ENCODE assay signal across 1 cellular context in the genomic region with DNA sequence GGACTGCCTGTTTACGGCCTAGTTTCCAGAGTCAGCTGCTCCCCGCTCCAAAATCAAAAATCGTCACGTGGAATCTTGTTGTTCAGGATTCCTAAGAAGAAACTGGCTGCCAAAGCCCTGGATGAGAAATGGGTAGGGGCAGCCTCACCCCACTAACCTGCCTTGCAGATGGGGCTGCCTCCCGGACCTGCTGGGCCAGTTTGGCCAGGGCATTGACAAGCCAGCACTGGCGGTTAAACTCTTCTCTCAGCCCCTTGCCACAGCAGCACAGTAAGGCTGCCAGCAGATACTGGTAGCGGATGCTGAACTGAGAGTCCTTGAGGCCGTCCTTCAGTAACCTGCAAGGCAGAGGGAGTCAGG.
TF ChIP-seq lines count a peak whose summit lies in the region.

No MANE protein-coding gene starts in this region.

TF ChIP-seq in SK-N-SH treated with all-trans-retinoic acid at 6 μM for 48 hours, 23 proteins besides CTCF, POLR2A, EP300 and RAD21 (continued from another document):
- no peak for TF ChIP-seq ZNF565 (CRISPR knock-in tag; conservative IDR thresholded peaks at IDR 0.05; ENCODE audit: low read depth)
- TF ChIP-seq, protein P1, sequence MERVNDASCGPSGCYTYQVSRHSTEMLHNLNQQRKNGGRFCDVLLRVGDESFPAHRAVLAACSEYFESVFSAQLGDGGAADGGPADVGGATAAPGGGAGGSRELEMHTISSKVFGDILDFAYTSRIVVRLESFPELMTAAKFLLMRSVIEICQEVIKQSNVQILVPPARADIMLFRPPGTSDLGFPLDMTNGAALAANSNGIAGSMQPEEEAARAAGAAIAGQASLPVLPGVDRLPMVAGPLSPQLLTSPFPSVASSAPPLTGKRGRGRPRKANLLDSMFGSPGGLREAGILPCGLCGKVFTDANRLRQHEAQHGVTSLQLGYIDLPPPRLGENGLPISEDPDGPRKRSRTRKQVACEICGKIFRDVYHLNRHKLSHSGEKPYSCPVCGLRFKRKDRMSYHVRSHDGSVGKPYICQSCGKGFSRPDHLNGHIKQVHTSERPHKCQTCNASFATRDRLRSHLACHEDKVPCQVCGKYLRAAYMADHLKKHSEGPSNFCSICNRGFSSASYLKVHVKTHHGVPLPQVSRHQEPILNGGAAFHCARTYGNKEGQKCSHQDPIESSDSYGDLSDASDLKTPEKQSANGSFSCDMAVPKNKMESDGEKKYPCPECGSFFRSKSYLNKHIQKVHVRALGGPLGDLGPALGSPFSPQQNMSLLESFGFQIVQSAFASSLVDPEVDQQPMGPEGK (CRISPR knock-in tag; IDR thresholded peaks at IDR 0.05; ENCODE audit: borderline replicate concordance) = no peak
- TF ChIP-seq PPARA (CRISPR knock-in tag; IDR thresholded peaks at IDR 0.05; ENCODE audit: borderline replicate concordance) = no peak
- TF ChIP-seq, protein P2, sequence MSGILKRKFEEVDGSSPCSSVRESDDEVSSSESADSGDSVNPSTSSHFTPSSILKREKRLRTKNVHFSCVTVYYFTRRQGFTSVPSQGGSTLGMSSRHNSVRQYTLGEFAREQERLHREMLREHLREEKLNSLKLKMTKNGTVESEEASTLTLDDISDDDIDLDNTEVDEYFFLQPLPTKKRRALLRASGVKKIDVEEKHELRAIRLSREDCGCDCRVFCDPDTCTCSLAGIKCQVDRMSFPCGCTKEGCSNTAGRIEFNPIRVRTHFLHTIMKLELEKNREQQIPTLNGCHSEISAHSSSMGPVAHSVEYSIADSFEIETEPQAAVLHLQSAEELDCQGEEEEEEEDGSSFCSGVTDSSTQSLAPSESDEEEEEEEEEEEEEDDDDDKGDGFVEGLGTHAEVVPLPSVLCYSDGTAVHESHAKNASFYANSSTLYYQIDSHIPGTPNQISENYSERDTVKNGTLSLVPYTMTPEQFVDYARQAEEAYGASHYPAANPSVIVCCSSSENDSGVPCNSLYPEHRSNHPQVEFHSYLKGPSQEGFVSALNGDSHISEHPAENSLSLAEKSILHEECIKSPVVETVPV (CRISPR knock-in tag; IDR thresholded peaks at IDR 0.05) = no peak
- no peak for TF ChIP-seq ZNF70 (CRISPR knock-in tag; IDR thresholded peaks at IDR 0.05)
- no peak for TF ChIP-seq BACH2 (CRISPR knock-in tag; IDR thresholded peaks at IDR 0.05; ENCODE audit: borderline replicate concordance)
